8 cellular contexts compared by ENCODE assay signal in genomic region chr12:67650127-67650495, GRCh38. TPM values are rescaled to one million over a fixed set of nuclear protein-coding genes. Genes with fewer than 3 reads are reported as not detected.
DNase-seq lines count a peak whose midpoint lies in the region; ATAC-seq and TF ChIP-seq lines count a peak whose summit lies in the region.

No MANE protein-coding gene starts in this region.

- H3K79me2 ChIP-seq in hepatocyte = peaks cover 60% of the 10 kb centered on the region

- H3K4me1 Mint-ChIP-seq in CD4-positive, CD25-positive, alpha-beta regulatory T cell = peaks cover 15 to 58% (median 40%) of the 10 kb centered on the region in 4 donors
- H3K4me1 Mint-ChIP-seq in activated naive CD8-positive, alpha-beta T cell treated with anti-CD3 and anti-CD28 coated beads, Interleukin-2, amount 50 U/mL, for 24 hours = peaks cover 60% of the 10 kb centered on the region

- H3K4me1 ChIP-seq in CD4-positive, CD25-positive, alpha-beta regulatory T cell (ENCODE audit: control insufficient read depth, insufficient read depth, low read length, poor library complexity, severe bottlenecking) = peaks cover 58% of the 10 kb centered on the region
- H3K4me1 ChIP-seq in hepatocyte (ENCODE audit: insufficient read depth) (peaks cover 5% of the 10 kb centered on the region), skeletal muscle satellite cell (ENCODE audit: control insufficient read depth, insufficient read depth, low read length) (peaks cover 39% of the 10 kb centered on the region)

- peak overlapping the region; percentile 96 for H3K4me3 ChIP-seq in CD4-positive, CD25-positive, alpha-beta regulatory T cell (ENCODE audit: low read depth, low read length)
- peak overlapping the region; percentile 65 for H3K4me3 ChIP-seq in Jurkat, Clone E6-1 (ENCODE audit: low read length)
- peak overlapping the region; percentile 99 for H3K4me3 ChIP-seq in hepatocyte
- peak overlapping the region; percentile 98 for H3K4me3 ChIP-seq in skeletal muscle satellite cell (ENCODE audit: low read length)

- peaks cover 7% of the 10 kb centered on the region for H3K27me3 Mint-ChIP-seq in CD4-positive, CD25-positive, alpha-beta regulatory T cell
- H3K27me3 Mint-ChIP-seq in activated naive CD8-positive, alpha-beta T cell treated with anti-CD3 and anti-CD28 coated beads, Interleukin-2, amount 50 U/mL, for 24 hours = no peaks in the 10 kb centered on the region

- WGBS in hepatocyte (ENCODE audit: low lambda C conversion rate, missing lambda C conversion rate) = 1% methylated on average over 13 of the region's 13 CpGs

- no peaks in the 10 kb centered on the region for H3K27me3 ChIP-seq in CD4-positive, CD25-positive, alpha-beta regulatory T cell (ENCODE audit: control insufficient read depth, insufficient read depth, low read length)
- H3K27me3 ChIP-seq in hepatocyte (no peaks in the 10 kb centered on the region), skeletal muscle satellite cell (ENCODE audit: control insufficient read depth, insufficient read depth, low read length) (no peaks in the 10 kb centered on the region)

- H3K36me3 ChIP-seq in CD4-positive, CD25-positive, alpha-beta regulatory T cell (ENCODE audit: control insufficient read depth, insufficient read depth, low read length) = peaks cover 9% of the 10 kb centered on the region
- H3K36me3 ChIP-seq in hepatocyte (replicated peaks; ENCODE audit: insufficient read depth, low read depth) (no peaks in the 10 kb centered on the region), skeletal muscle satellite cell (ENCODE audit: insufficient read depth, low read length) (peaks cover 8% of the 10 kb centered on the region)

- peaks cover 47% of the 10 kb centered on the region for H4K20me1 ChIP-seq in hepatocyte (ENCODE audit: insufficient read depth, poor library complexity, severe bottlenecking)

- no peak for TF ChIP-seq CTCF in hepatocyte (IDR thresholded peaks at IDR 0.05; ENCODE audit: poor library complexity)

- H3K4me3 Mint-ChIP-seq in CD4-positive, CD25-positive, alpha-beta regulatory T cell = peak overlapping the region; percentile 97 to 99 (median 98)
- H3K4me3 Mint-ChIP-seq in activated naive CD8-positive, alpha-beta T cell treated with anti-CD3 and anti-CD28 coated beads, Interleukin-2, amount 50 U/mL, for 24 hours = peak overlapping the region; percentile 92

- DNase-seq in CD4-positive, CD25-positive, alpha-beta regulatory T cell = no peak
- DNase-seq in Jurkat, Clone E6-1 (ENCODE audit: low read depth, low spot score) = no peak
- no peak for DNase-seq in activated naive CD8-positive, alpha-beta T cell treated with anti-CD3 and anti-CD28 coated beads, Interleukin-2, amount 50 U/mL, for 24 hours
- no peak for DNase-seq in hepatocyte (ENCODE audit: low spot score)
- DNase-seq in stimulated activated CD4-positive, alpha-beta T cell treated with anti-CD3 and anti-CD28 coated beads, Interleukin-2, amount 100 ng/mL, for 48 hours = no peak
- DNase-seq in NCI-H128 (lab: John Stamatoyannopoulos, UW; ENCODE audit: unreplicated experiment) = no peak

- peak overlapping the region; percentile 95 to 100 (median 99) for H3K27ac Mint-ChIP-seq in CD4-positive, CD25-positive, alpha-beta regulatory T cell
- peak overlapping the region; percentile 93 for H3K27ac Mint-ChIP-seq in activated naive CD8-positive, alpha-beta T cell treated with anti-CD3 and anti-CD28 coated beads, Interleukin-2, amount 50 U/mL, for 24 hours

- H3K9me2 ChIP-seq in hepatocyte (replicated peaks; ENCODE audit: insufficient read depth) = no peaks in the 10 kb centered on the region

- H3K36me3 Mint-ChIP-seq in CD4-positive, CD25-positive, alpha-beta regulatory T cell = peaks cover 35% of the 10 kb centered on the region
- H3K36me3 Mint-ChIP-seq in activated naive CD8-positive, alpha-beta T cell treated with anti-CD3 and anti-CD28 coated beads, Interleukin-2, amount 50 U/mL, for 24 hours (ENCODE audit: low read depth) = peaks cover 35% of the 10 kb centered on the region

- H3K4me2 ChIP-seq in hepatocyte (peak overlapping the region; percentile 91), skeletal muscle satellite cell (ENCODE audit: low read length) (peak overlapping the region; percentile 98)

- H3K9me3 Mint-ChIP-seq in CD4-positive, CD25-positive, alpha-beta regulatory T cell = peaks cover 0 to 6% (median 0%) of the 10 kb centered on the region in 7 donors
- no peaks in the 10 kb centered on the region for H3K9me3 Mint-ChIP-seq in activated naive CD8-positive, alpha-beta T cell treated with anti-CD3 and anti-CD28 coated beads, Interleukin-2, amount 50 U/mL, for 24 hours

- peak overlapping the region; percentile 98 for H3K9ac ChIP-seq in skeletal muscle satellite cell (ENCODE audit: low read depth, low read length)

- H2AFZ ChIP-seq in hepatocyte = peak overlapping the region; percentile 58

- H3K9me3 ChIP-seq in CD4-positive, CD25-positive, alpha-beta regulatory T cell (ENCODE audit: control insufficient read depth in 2 of 2, low read length in 2 of 2) = no peaks in the 10 kb centered on the region
- H3K9me3 ChIP-seq in hepatocyte (ENCODE audit: low read depth) (no peaks in the 10 kb centered on the region), skeletal muscle satellite cell (replicated peaks; ENCODE audit: low read length) (no peaks in the 10 kb centered on the region)

- peak overlapping the region; percentile 69 for H3K27ac ChIP-seq in CD4-positive, CD25-positive, alpha-beta regulatory T cell (ENCODE audit: insufficient read depth, low read length, poor library complexity, severe bottlenecking)
- peak overlapping the region; percentile 98 for H3K27ac ChIP-seq in hepatocyte

- ATAC-seq in CD4-positive, CD25-positive, alpha-beta regulatory T cell (ENCODE audit: low read depth in 2 of 2) = no peak
- ATAC-seq in activated naive CD8-positive, alpha-beta T cell treated with anti-CD3 and anti-CD28 coated beads, Interleukin-2, amount 50 U/mL, for 24 hours = no peak
- no peak for ATAC-seq in GM18517 (IDR thresholded peaks at IDR 0.05; ENCODE audit: unreplicated experiment)

RNA-seq across cellular contexts. Expression of gene DYRK2, which starts 1.6 kb away (rescaled TPM):
- total RNA-seq in CD4-positive, CD25-positive, alpha-beta regulatory T cell = 91.4 TPM
- 10 to 100 TPM; 53.5 to 87.9 (median 71.9) TPM for polyA plus RNA-seq in CD4-positive, CD25-positive, alpha-beta regulatory T cell
- polyA plus RNA-seq in Jurkat, Clone E6-1 (2012; ENCODE audit: insufficient read depth, insufficient read length) = 15.1 TPM
- 39.2 and 39.9 TPM in 2 replicates for total RNA-seq in hepatocyte
- 18.4 and 20.1 TPM in 2 replicates for polyA plus RNA-seq in hepatocyte
- total RNA-seq in skeletal muscle satellite cell (2012; rRNA removed) = 11.2 and 14.6 TPM in 2 replicates
